Comparison of ENCODE assay signal across 13 cellular contexts in genomic region chr5:91500758-91501157, GRCh38.
"Had no signal": no experiment of that assay in that cellular context is flagged by ENCODE, and none has a peak within 500 bp of the region (broad histone marks: within the 10 kb centered on the region; RNA-seq: fewer than 3 reads in every experiment).

No MANE protein-coding gene starts in this region.

- H3K36me3 ChIP-seq: MG63 had no signal

- DNase-seq: IMR-90, Karpas-422, MG63, NCI-H1092, NCI-H1105 treated with DMSO at 0.1 percent for 48 hours, NCI-H187, NCI-H2081 treated with DMSO at 0.1 percent for 48 hours, NCI-H226, NCI-H446, NCI-H510A, NCI-H69, T-helper 1 cell had no signal

- H3K27me3 ChIP-seq: MG63 had no signal

- H3K4me3 ChIP-seq: MG63 had no signal

- H3K27ac ChIP-seq: RWPE1 had no signal

- H3K9me3 ChIP-seq: MG63 had no signal
